ENCODE assay signal across 1 cellular context in the genomic region with DNA sequence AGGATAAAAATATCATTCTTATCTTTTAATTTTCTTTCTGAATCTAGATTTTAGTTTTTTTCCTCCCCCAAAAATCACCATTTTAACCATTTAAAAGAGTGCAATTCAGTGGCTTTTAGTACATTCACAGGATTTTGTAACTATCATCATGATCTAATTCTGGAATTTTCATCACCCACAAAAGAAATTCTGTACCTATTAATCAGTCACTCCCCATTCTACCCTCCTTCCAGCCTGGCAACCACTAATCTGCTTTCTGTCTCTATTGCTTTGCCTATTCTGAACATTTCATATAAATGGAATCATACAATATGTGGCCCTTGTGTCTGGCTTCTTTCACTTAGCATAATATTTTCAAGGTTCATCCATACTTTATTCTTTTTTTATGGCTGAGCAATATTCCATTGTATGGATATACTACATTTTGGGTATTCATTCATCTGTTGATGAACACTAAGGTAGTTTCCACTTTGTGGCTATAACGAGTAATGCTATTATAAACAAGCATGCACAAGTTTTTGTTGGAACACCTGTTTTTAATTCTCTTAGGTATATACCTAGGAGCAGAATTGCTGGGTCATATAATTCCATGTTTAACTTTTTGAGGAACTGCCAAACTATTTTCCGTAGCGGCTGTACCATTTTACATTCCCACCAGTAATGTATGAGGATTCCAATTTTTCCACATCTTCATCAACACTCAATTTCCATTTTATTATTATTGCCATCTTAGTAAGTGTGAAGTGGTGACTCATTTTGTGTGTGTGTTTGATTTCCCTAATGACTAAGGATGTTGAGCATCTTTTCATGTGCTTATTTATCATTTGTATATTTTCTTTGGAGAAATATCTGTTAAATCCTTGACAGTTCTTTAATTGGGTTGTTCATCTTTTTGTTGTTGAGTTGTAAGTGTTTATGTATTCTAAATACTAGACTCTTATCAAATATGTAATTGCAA.
TF ChIP-seq lines count a peak whose summit lies in the region.

No MANE protein-coding gene starts in this region.

TF ChIP-seq in IMR-90, 13 proteins besides CTCF, POLR2A, EP300 and RAD21:
- TF ChIP-seq RFX5 (IDR thresholded peaks at IDR 0.05; ENCODE audit: low read depth, low read length): no peak
- TF ChIP-seq ELK1 (IDR thresholded peaks at IDR 0.05; ENCODE audit: borderline replicate concordance, low read depth, low read length): no peak
- TF ChIP-seq MAFK (IDR thresholded peaks at IDR 0.05; ENCODE audit: low read depth, low read length): no peak
- no peak for TF ChIP-seq RCOR1 (IDR thresholded peaks at IDR 0.05; ENCODE audit: insufficient replicate concordance, low read length)
- TF ChIP-seq, protein P1, sequence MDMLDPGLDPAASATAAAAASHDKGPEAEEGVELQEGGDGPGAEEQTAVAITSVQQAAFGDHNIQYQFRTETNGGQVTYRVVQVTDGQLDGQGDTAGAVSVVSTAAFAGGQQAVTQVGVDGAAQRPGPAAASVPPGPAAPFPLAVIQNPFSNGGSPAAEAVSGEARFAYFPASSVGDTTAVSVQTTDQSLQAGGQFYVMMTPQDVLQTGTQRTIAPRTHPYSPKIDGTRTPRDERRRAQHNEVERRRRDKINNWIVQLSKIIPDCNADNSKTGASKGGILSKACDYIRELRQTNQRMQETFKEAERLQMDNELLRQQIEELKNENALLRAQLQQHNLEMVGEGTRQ (IDR thresholded peaks at IDR 0.05; ENCODE audit: low read depth, low read length): no peak
- TF ChIP-seq CHD1 (IDR thresholded peaks at IDR 0.05; ENCODE audit: low read depth, low read length): no peak
- no peak for TF ChIP-seq MXI1 (IDR thresholded peaks at IDR 0.05; ENCODE audit: borderline replicate concordance, low read depth, low read length)
- TF ChIP-seq FOS (IDR thresholded peaks at IDR 0.05; ENCODE audit: low read depth, low read length): no peak
- TF ChIP-seq NFE2L2 (IDR thresholded peaks at IDR 0.05; ENCODE audit: low read depth, low read length): no peak
- TF ChIP-seq SMC3 (IDR thresholded peaks at IDR 0.05; ENCODE audit: low read depth, low read length): no peak
- TF ChIP-seq MAZ (IDR thresholded peaks at IDR 0.05; ENCODE audit: borderline replicate concordance, low read depth, low read length): no peak
- no peak for TF ChIP-seq CEBPB (IDR thresholded peaks at IDR 0.05; ENCODE audit: low read depth, low read length)
- no peak for TF ChIP-seq BHLHE40 (IDR thresholded peaks at IDR 0.05; ENCODE audit: low read depth, low read length)
